Comparison of ENCODE assay signal across 27 cellular contexts in genomic region chr16:10421596-10421995, GRCh38.
"Had no signal": no experiment of that assay in that cellular context is flagged by ENCODE, and none has a peak within 500 bp of the region (broad histone marks: within the 10 kb centered on the region; RNA-seq: fewer than 3 reads in every experiment).

No MANE protein-coding gene starts in this region.

- DNase-seq: stimulated activated CD4-positive, alpha-beta T cell treated with anti-CD3 and anti-CD28 coated beads, Interleukin-2, amount 100 ng/mL, for 48 hours; stimulated activated CD4-positive, alpha-beta T cell treated with anti-CD3 and anti-CD28 coated beads, Interleukin-4, amount 100 ng/mL, for 1 hour; stimulated activated CD4-positive, alpha-beta T cell treated with anti-CD3 and anti-CD28 coated beads, Interleukin-4, amount 100 ng/mL, for 24 hours; stimulated activated CD4-positive, alpha-beta T cell treated with anti-CD3 and anti-CD28 coated beads, Interleukin-4, amount 100 ng/mL, for 4 hours; stimulated activated CD8-positive, alpha-beta memory T cell treated with anti-CD3 and anti-CD28 coated beads, Interleukin-4, amount 100 ng/mL, for 48 hours; stimulated activated naive B cell treated with anti-CD40 and anti-IgM and Interleukin-4, amounts not matched to agents 10 μg/mL and 1 μg/mL and 100 μg/mL, for 72 hours; stimulated activated naive CD4-positive, alpha-beta T cell; stimulated activated naive CD4-positive, alpha-beta T cell treated with Interleukin-2 at 50 U/mL for 16 hours; stimulated activated naive CD8-positive, alpha-beta T cell treated with anti-CD3 and anti-CD28 coated beads, Interleukin-15, amount 100 ng/mL, for 72 hours; stimulated activated naive CD8-positive, alpha-beta T cell treated with anti-CD3 and anti-CD28 coated beads, Interleukin-15, Interleukin-2, amounts not matched to agents 100 U/mL and 50 U/mL, for 24 hours; stomach; substantia nigra; testis; thyroid gland; tibial artery; transverse colon; upper lobe of left lung; upper lobe of right lung; uterus had no signal

- H3K27ac Mint-ChIP-seq: stimulated activated effector memory CD8-positive, alpha-beta T cell treated with anti-CD3 and anti-CD28 coated beads, Interleukin-12 subunit alpha, Interleukin-12 subunit beta, amount 100 ng/mL, for 72 hours; stimulated activated memory B cell treated with anti-CD40 and anti-IgM and Interleukin-4, amounts not matched to agents 10 μg/mL and 1 μg/mL and 100 μg/mL, for 72 hours; stimulated activated naive B cell treated with anti-CD40 and anti-IgM and Interleukin-4, amounts not matched to agents 10 μg/mL and 1 μg/mL and 100 μg/mL, for 72 hours; stimulated activated naive CD8-positive, alpha-beta T cell treated with anti-CD3 and anti-CD28 coated beads, Interleukin-15, amount 100 ng/mL, for 72 hours; stimulated activated naive CD8-positive, alpha-beta T cell treated with anti-CD3 and anti-CD28 coated beads, Interleukin-15, Interleukin-2, amounts not matched to agents 100 ng/mL and 50 ng/mL, for 24 hours; type B pancreatic cell had no signal

- H3K9me3 ChIP-seq: testis, thyroid gland, uterus had no signal

- H3K4me3 Mint-ChIP-seq: stimulated activated effector memory CD8-positive, alpha-beta T cell treated with anti-CD3 and anti-CD28 coated beads, Interleukin-12 subunit alpha, Interleukin-12 subunit beta, amount 100 ng/mL, for 72 hours; stimulated activated memory B cell treated with anti-CD40 and anti-IgM and Interleukin-4, amounts not matched to agents 10 μg/mL and 1 μg/mL and 100 μg/mL, for 72 hours; stimulated activated naive B cell treated with anti-CD40 and anti-IgM and Interleukin-4, amounts not matched to agents 10 μg/mL and 1 μg/mL and 100 μg/mL, for 72 hours; stimulated activated naive CD8-positive, alpha-beta T cell treated with anti-CD3 and anti-CD28 coated beads, Interleukin-15, amount 100 ng/mL, for 72 hours; stimulated activated naive CD8-positive, alpha-beta T cell treated with anti-CD3 and anti-CD28 coated beads, Interleukin-15, Interleukin-2, amounts not matched to agents 100 ng/mL and 50 ng/mL, for 24 hours; type B pancreatic cell had no signal

- H3K4me1 ChIP-seq: stomach, suprapubic skin, testis, thyroid gland, tibial artery, tibial nerve, transverse colon, upper lobe of left lung, upper lobe of right lung, uterus, vagina had no signal

- H3K36me3 ChIP-seq: suprapubic skin, thoracic aorta, thyroid gland, transverse colon, upper lobe of left lung, upper lobe of right lung, uterus, vagina had no signal

- H3K27ac ChIP-seq: stomach, suprapubic skin, testis, thoracic aorta, thyroid gland, tibial artery, tibial nerve, transverse colon, upper lobe of left lung, upper lobe of right lung, uterus, vagina had no signal

- H3K36me3 Mint-ChIP-seq: stimulated activated effector memory CD8-positive, alpha-beta T cell treated with anti-CD3 and anti-CD28 coated beads, Interleukin-12 subunit alpha, Interleukin-12 subunit beta, amount 100 ng/mL, for 72 hours had no signal

- H3K27me3 ChIP-seq: stomach, suprapubic skin, testis, thyroid gland, tibial artery, tibial nerve, transverse colon, upper lobe of left lung, upper lobe of right lung, uterus, vagina had no signal

- H3K4me3 ChIP-seq: stomach, suprapubic skin, testis, thoracic aorta, thyroid gland, tibial artery, tibial nerve, transverse colon, upper lobe of left lung, upper lobe of right lung, uterus, vagina had no signal

- H3K4me1 Mint-ChIP-seq: stimulated activated effector memory CD8-positive, alpha-beta T cell treated with anti-CD3 and anti-CD28 coated beads, Interleukin-12 subunit alpha, Interleukin-12 subunit beta, amount 100 ng/mL, for 72 hours; stimulated activated memory B cell treated with anti-CD40 and anti-IgM and Interleukin-4, amounts not matched to agents 10 μg/mL and 1 μg/mL and 100 μg/mL, for 72 hours; stimulated activated naive CD8-positive, alpha-beta T cell treated with anti-CD3 and anti-CD28 coated beads, Interleukin-15, amount 100 ng/mL, for 72 hours had no signal

- ATAC-seq: stimulated activated effector memory CD8-positive, alpha-beta T cell treated with anti-CD3 and anti-CD28 coated beads, Interleukin-12 subunit alpha, Interleukin-12 subunit beta, amount 100 ng/mL, for 72 hours; stimulated activated memory B cell treated with anti-CD40 and anti-IgM and Interleukin-4, amounts not matched to agents 10 μg/mL and 1 μg/mL and 100 μg/mL, for 72 hours; stimulated activated naive B cell treated with anti-CD40 and anti-IgM and Interleukin-4, amounts not matched to agents 10 μg/mL and 1 μg/mL and 100 μg/mL, for 72 hours; stimulated activated naive CD8-positive, alpha-beta T cell treated with anti-CD3 and anti-CD28 coated beads, Interleukin-15, amount 100 ng/mL, for 72 hours; stimulated activated naive CD8-positive, alpha-beta T cell treated with anti-CD3 and anti-CD28 coated beads, Interleukin-15, Interleukin-2, amounts not matched to agents 100 U/mL and 50 U/mL, for 24 hours; upper lobe of right lung had no signal

- H3K27me3 Mint-ChIP-seq: stimulated activated memory B cell treated with anti-CD40 and anti-IgM and Interleukin-4, amounts not matched to agents 10 μg/mL and 1 μg/mL and 100 μg/mL, for 72 hours; stimulated activated naive B cell treated with anti-CD40 and anti-IgM and Interleukin-4, amounts not matched to agents 10 μg/mL and 1 μg/mL and 100 μg/mL, for 72 hours; stimulated activated naive CD8-positive, alpha-beta T cell treated with anti-CD3 and anti-CD28 coated beads, Interleukin-15, amount 100 ng/mL, for 72 hours; stimulated activated naive CD8-positive, alpha-beta T cell treated with anti-CD3 and anti-CD28 coated beads, Interleukin-15, Interleukin-2, amounts not matched to agents 100 ng/mL and 50 ng/mL, for 24 hours; type B pancreatic cell had no signal
